8 cellular contexts compared by ENCODE assay signal in the genomic region with DNA sequence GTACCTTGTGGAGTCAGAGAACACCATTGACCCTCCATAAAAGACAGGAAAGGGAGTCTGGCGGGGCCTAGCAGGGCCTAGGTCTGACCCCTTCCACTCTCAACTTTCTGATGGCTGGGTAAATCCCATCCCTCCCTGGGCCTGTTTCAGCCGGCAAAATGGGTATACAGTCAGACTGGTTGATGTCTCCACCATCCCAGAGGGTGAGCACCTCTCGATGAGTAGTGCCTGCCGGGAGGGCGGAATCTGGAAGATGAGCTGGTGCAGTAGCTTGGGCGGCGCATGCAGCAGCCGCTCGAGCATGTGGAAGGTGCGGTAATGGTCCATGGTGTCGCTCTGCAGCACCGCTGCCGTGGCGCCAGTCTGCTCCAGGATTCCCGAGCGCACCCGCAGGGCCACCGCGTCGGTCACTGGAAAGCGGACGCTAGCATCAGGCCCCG. TPM values are rescaled to one million over a fixed set of nuclear protein-coding genes. Genes with fewer than 3 reads are reported as not detected.
DNase-seq lines count a peak whose midpoint lies in the region; ATAC-seq and TF ChIP-seq lines count a peak whose summit lies in the region.

No MANE protein-coding gene starts in this region.

- no peak overlapping the region for H2AFZ ChIP-seq in H9 (ENCODE audit: low read length)

- peak overlapping the region; percentile 18 to 99 (median 98); a peak in 4 of 7 replicates for H3K27ac Mint-ChIP-seq in H9

- H3K23ac ChIP-seq in H9 (ENCODE audit: insufficient read length, low read depth, low read length) = no peak overlapping the region

- peak overlapping the region; percentile 97 to 98 for H3K4me3 Mint-ChIP-seq in H9

- no peak overlapping the region for H3K27ac ChIP-seq in H9 (ENCODE audit: insufficient read length, low read depth, low read length)
- no peak overlapping the region for H3K27ac ChIP-seq in iPS-20b (ENCODE audit: low read length)
- H3K27ac ChIP-seq in stomach smooth muscle (ENCODE audit: low read length) = peak overlapping the region; percentile 99

- no peak overlapping the region for H3K18ac ChIP-seq in H9 (ENCODE audit: insufficient read length, low read depth, low read length)

- H2BK120ac ChIP-seq in H9 (ENCODE audit: low read depth, low read length, poor library complexity, severe bottlenecking) = no peak overlapping the region

- no peak overlapping the region for H3T11ph ChIP-seq in H9 (ENCODE audit: low read length)

- H3K9ac ChIP-seq in H9 (ENCODE audit: extremely low read depth, insufficient read length, low read length) = peak overlapping the region; percentile 24
- peak overlapping the region; percentile 80; the same call in 1 of the 2 replicates for H3K9ac ChIP-seq in iPS-20b (ENCODE audit: low read depth, low read length)
- H3K9ac ChIP-seq in stomach smooth muscle (ENCODE audit: low read length in 2 of 2) = peak overlapping the region; percentile 89 to 91

- DNase-seq in ACHN = peak; percentile 45
- no peak for DNase-seq in H9
- peak; percentile 38 for DNase-seq in activated naive CD4-positive, alpha-beta T cell treated with Interleukin-2 at 50 U/mL for 16 hours

- H3K27me3 Mint-ChIP-seq in H9 (ENCODE audit: low read depth) = peaks cover 17% of the 10 kb centered on the region

- peak overlapping the region; percentile 14; the same call in 1 of the 2 replicates for H3K14ac ChIP-seq in H9 (ENCODE audit: insufficient read depth, low read length)

- H2BK15ac ChIP-seq in H9 (ENCODE audit: low read depth, low read length) = no peak overlapping the region

- H3K4me1 ChIP-seq in H9 (ENCODE audit: insufficient read depth, low read length) (peaks cover 9% of the 10 kb centered on the region; the same call in 1 of the 2 replicates), iPS-20b (ENCODE audit: insufficient read depth, low read length) (peaks cover 12% of the 10 kb centered on the region; the same call in 1 of the 2 replicates), stomach smooth muscle (ENCODE audit: control insufficient read depth, insufficient read depth, low read length) (peaks cover 68% of the 10 kb centered on the region)

- no peaks in the 10 kb centered on the region for H3K79me1 ChIP-seq in H9 (ENCODE audit: insufficient read depth, low read depth, low read length, poor library complexity, severe bottlenecking)

- H3K36me3 ChIP-seq in iPS-20b (ENCODE audit: insufficient read depth, low read depth, low read length) (peaks cover 41% of the 10 kb centered on the region), stomach smooth muscle (ENCODE audit: control insufficient read depth in 2 of 2, insufficient read depth in 2 of 2, low read length in 2 of 2) (peaks cover 16 to 22% of the 10 kb centered on the region in 2 donors)

- H2BK20ac ChIP-seq in H9 (ENCODE audit: low read depth, low read length, poor library complexity, severe bottlenecking) = no peak overlapping the region

- H2BK5ac ChIP-seq in H9 (ENCODE audit: insufficient read length, low read length) = no peak overlapping the region

- peaks cover 34 to 48% of the 10 kb centered on the region in 2 experiments for H3K4me1 Mint-ChIP-seq in H9

- no peak overlapping the region for H4K91ac ChIP-seq in H9 (ENCODE audit: insufficient read length, low read depth, low read length)

- TF ChIP-seq CTCF in H9 (conservative IDR thresholded peaks at IDR 0.05) = no peak

- no peaks in the 10 kb centered on the region for H3K9me3 ChIP-seq in H9 (ENCODE audit: control insufficient read depth, low read depth, low read length)
- H3K9me3 ChIP-seq in iPS-20b (ENCODE audit: insufficient read depth, low read depth, low read length) = no peaks in the 10 kb centered on the region
- H3K9me3 ChIP-seq in stomach smooth muscle (ENCODE audit: control insufficient read depth in 2 of 2, low read length in 2 of 2) = no peaks in the 10 kb centered on the region

- H3K36me3 Mint-ChIP-seq in H9 (ENCODE audit: insufficient read depth in 1 of 3, low read depth in 3 of 3) = peaks cover 30 to 55% (median 45%) of the 10 kb centered on the region in 3 experiments

- in situ Hi-C loops in ACHN (cut with HindIII; ENCODE audit: low pct_ligation_motif_present, low pct_unique_long_range_greater_than_20kb, low sequenced_read_pairs) = no loop called here

- ATAC-seq in GM19324 (IDR thresholded peaks at IDR 0.05; ENCODE audit: low FRiP score, unreplicated experiment) (no peak), HG03045 (IDR thresholded peaks at IDR 0.05; ENCODE audit: unreplicated experiment) (no peak), GM21529 (IDR thresholded peaks at IDR 0.05; ENCODE audit: unreplicated experiment) (no peak)

- H4K5ac ChIP-seq in H9 (ENCODE audit: insufficient read length, low read depth, low read length) = no peak overlapping the region

- no peak overlapping the region for H3K56ac ChIP-seq in H9 (ENCODE audit: insufficient read length, low read depth, low read length)

- no peak overlapping the region for H3K4ac ChIP-seq in H9 (ENCODE audit: low read depth, low read length)

- H2AK5ac ChIP-seq in H9 (ENCODE audit: insufficient read length, low read length) = no peak overlapping the region

- H3K27me3 ChIP-seq in H9 (ENCODE audit: insufficient read depth, low read length) (peaks cover 6% of the 10 kb centered on the region; the same call in 1 of the 2 replicates), iPS-20b (ENCODE audit: insufficient read depth, low read length) (peaks cover 27% of the 10 kb centered on the region), stomach smooth muscle (ENCODE audit: control insufficient read depth in 1 of 2, insufficient read depth in 2 of 2, low read length in 2 of 2) (no peaks in the 10 kb centered on the region)

- peak overlapping the region; percentile 79 for H3K4me3 ChIP-seq in iPS-20b (ENCODE audit: low read length)
- peak overlapping the region; percentile 89 to 93 for H3K4me3 ChIP-seq in stomach smooth muscle (ENCODE audit: low read length in 2 of 2)

- H2BK12ac ChIP-seq in H9 (ENCODE audit: insufficient read length, low read depth, low read length) = no peak overlapping the region

- H3K4me2 ChIP-seq in H9 (ENCODE audit: insufficient read depth, insufficient read length, low read length) = peak overlapping the region; percentile 70

- no peaks in the 10 kb centered on the region; the same call in 1 of the 2 replicates for H3K79me2 ChIP-seq in H9 (ENCODE audit: insufficient read depth, low read length)

- no CpG with 5 or more reads among the region's 23 CpGs for WGBS in H9 (ENCODE audit: extremely low coverage, insufficient read length, low lambda C conversion rate)

- H3K23me2 ChIP-seq in H9 (ENCODE audit: insufficient read length, low read depth, low read length, poor library complexity, severe bottlenecking) = peaks cover 23% of the 10 kb centered on the region

- no peaks in the 10 kb centered on the region for H4K20me1 ChIP-seq in H9 (ENCODE audit: control insufficient read depth, insufficient read depth, insufficient read length)

- no peak overlapping the region for H4K8ac ChIP-seq in H9 (replicated peaks; ENCODE audit: insufficient read length, low read depth, low read length)

- peaks cover 2 to 4% of the 10 kb centered on the region in 2 experiments; a peak in 2 of 5 replicates for H3K9me3 Mint-ChIP-seq in H9

RNA-seq across cellular contexts. Expression of gene FIBP, which starts 0.5 kb away (rescaled TPM):
- 86.8 and 87.0 TPM in 2 replicates for total RNA-seq in H9 (2021)

RNA-seq across cellular contexts. Expression of gene CCDC85B, which starts 2.7 kb away (rescaled TPM):
- total RNA-seq in H9 (2021) = 23.3 and 23.4 TPM in 2 replicates

RNA-seq across cellular contexts. Expression of gene CTSW, which starts 8.1 kb away (rescaled TPM):
- total RNA-seq in H9 (2021) = not detected in 2 replicates

RNA-seq across cellular contexts. Expression of gene FOSL1, which starts 12.4 kb away (rescaled TPM):
- 33.7 and 36.1 TPM in 2 replicates for total RNA-seq in H9 (2021)

RNA-seq across cellular contexts. Expression of gene EFEMP2, which starts 15.1 kb away (rescaled TPM):
- 22.9 and 26.2 TPM in 2 replicates for total RNA-seq in H9 (2021)

Comparison
In these comparisons a context has a peak if more than half of its experiments do, and no peak if none do; other contexts are left out.
1. H3K9ac ChIP-seq: peak in every context shown above with its lines; median percentile 90 in stomach smooth muscle; 80 in iPS-20b; 24 in H9.